27 cellular contexts compared by ENCODE assay signal in genomic region chr2:233979748-233980147, GRCh38.
A peak's percentile ranks its signal among the peaks of the same experiment; 100 is the strongest.
DNase-seq lines count a peak whose midpoint lies in the region; ATAC-seq and TF ChIP-seq lines count a peak whose summit lies in the region.
"Had no signal": no experiment of that assay in that cellular context is flagged by ENCODE, and none has a peak within 500 bp of the region (broad histone marks: within the 10 kb centered on the region; RNA-seq: fewer than 3 reads in every experiment).

No MANE protein-coding gene starts in this region.

- peak overlapping the region; percentile 23 for H3K4me2 ChIP-seq in smooth muscle cell

- no peak overlapping the region for H3K9ac ChIP-seq in smooth muscle cell (ENCODE audit: low read depth)

- no peaks in the 10 kb centered on the region for H3K9me3 Mint-ChIP-seq in activated naive CD4-positive, alpha-beta T cell treated with anti-CD3 and anti-CD28 coated beads, Interleukin-2, amount 50 U/mL, for 72 hours
- H3K9me3 Mint-ChIP-seq: activated CD4-positive, alpha-beta T cell treated with anti-CD3 and anti-CD28 coated beads, Interleukin-2, amount 10 ng/mL, durations not matched to agents 7 days and 5 days; activated naive CD4-positive, alpha-beta T cell treated with anti-CD3 and anti-CD28 coated beads for 36 hours; activated T-cell treated with anti-CD3 and anti-CD28 coated beads, Interleukin-2, amount 50 U/mL, for 4 hours; T-helper 2 cell treated with Interferon-gamma antibody and Interleukin-4, amounts not matched to agents 5 μg/mL and 100 μg/mL, for 36 hours had no signal

- no peak overlapping the region for H2AFZ ChIP-seq in smooth muscle cell (ENCODE audit: low read depth)

- peaks cover 0 to 6% of the 10 kb centered on the region in 2 donors for H3K36me3 Mint-ChIP-seq in activated naive CD4-positive, alpha-beta T cell treated with anti-CD3 and anti-CD28 coated beads, Interleukin-2, amount 50 U/mL, for 72 hours
- H3K36me3 Mint-ChIP-seq: CD4-positive, alpha-beta memory T cell had no signal

- no peaks in the 10 kb centered on the region for H3K36me3 ChIP-seq in smooth muscle cell (ENCODE audit: low read depth)
- H3K36me3 ChIP-seq: cardiac muscle cell, tibial nerve had no signal

- ATAC-seq in activated naive CD4-positive, alpha-beta T cell treated with anti-CD3 and anti-CD28 coated beads, Interleukin-2, amount 50 U/mL, for 72 hours: peak; percentile 40 to 54
- ATAC-seq in HG02973 (IDR thresholded peaks at IDR 0.05; ENCODE audit: unreplicated experiment) (no peak), GM18907 (IDR thresholded peaks at IDR 0.05; ENCODE audit: unreplicated experiment) (no peak)
- ATAC-seq: left cardiac atrium, Right ventricle myocardium inferior had no signal

- 67% methylated on average over 4 of the region's 4 CpGs for WGBS in smooth muscle cell (ENCODE audit: low lambda C conversion rate)

- H3K79me2 ChIP-seq in smooth muscle cell (ENCODE audit: low read depth): no peaks in the 10 kb centered on the region

- no peak for DNase-seq in activated naive CD4-positive, alpha-beta T cell treated with anti-CD3 and anti-CD28 coated beads, Interleukin-2, amount 50 U/mL, for 72 hours (ENCODE audit: low spot score in 2 of 2)
- DNase-seq in activated naive CD4-positive, alpha-beta T cell treated with anti-CD3 and anti-CD28 coated beads, Interleukin-2, amount 50 U/mL, for 16 hours: no peak
- DNase-seq in LHCN-M2 (ENCODE audit: low read depth) (peak; percentile 62), amniotic epithelial cell (ENCODE audit: low read depth) (peak; percentile 10), smooth muscle cell (lab: John Stamatoyannopoulos, UW; ENCODE audit: unreplicated experiment) (no peak), germinal center (ENCODE audit: low spot score) (no peak)
- DNase-seq: activated CD4-positive, alpha-beta T cell treated with anti-CD3 and anti-CD28 coated beads, Interleukin-2, amount 10 ng/mL, durations not matched to agents 7 days and 5 days; activated naive CD4-positive, alpha-beta T cell treated with anti-CD3 and anti-CD28 coated beads for 36 hours; activated T-cell treated with anti-CD3 and anti-CD28 coated beads, Interleukin-2, amount 50 U/mL, for 4 hours; aorta; CD4-positive, alpha-beta memory T cell; cortex of kidney; DMS 273 treated with DMSO at 0.1 percent for 48 hours; foreskin melanocyte; Karpas-422; left cardiac atrium; NCI-H146; NCI-H446; NCI-H774; nucleus accumbens had no signal

- H3F3A ChIP-seq in smooth muscle cell (ENCODE audit: low read depth): peaks cover 7% of the 10 kb centered on the region

- no peak for TF ChIP-seq CTCF in smooth muscle cell (IDR thresholded peaks at IDR 0.05; ENCODE audit: borderline replicate concordance, insufficient read depth, poor library complexity, severe bottlenecking)

- H3K27ac Mint-ChIP-seq in activated naive CD4-positive, alpha-beta T cell treated with anti-CD3 and anti-CD28 coated beads, Interleukin-2, amount 50 U/mL, for 72 hours: peak overlapping the region in 1 of 2 donors; percentile 25
- H3K27ac Mint-ChIP-seq: activated CD4-positive, alpha-beta T cell treated with anti-CD3 and anti-CD28 coated beads, Interleukin-2, amount 10 ng/mL, durations not matched to agents 7 days and 5 days; activated naive CD4-positive, alpha-beta T cell treated with anti-CD3 and anti-CD28 coated beads for 36 hours; T-helper 2 cell treated with Interferon-gamma antibody and Interleukin-4, amounts not matched to agents 5 μg/mL and 100 μg/mL, for 36 hours had no signal

- H4K20me1 ChIP-seq in smooth muscle cell (ENCODE audit: low read depth): no peaks in the 10 kb centered on the region

- H3K9me3 ChIP-seq in smooth muscle cell (replicated peaks; ENCODE audit: low read depth): no peaks in the 10 kb centered on the region
- H3K9me3 ChIP-seq: tibial nerve had no signal

- H3K27ac ChIP-seq in smooth muscle cell (ENCODE audit: low read depth): no peak overlapping the region
- H3K27ac ChIP-seq: cardiac muscle cell, tibial nerve had no signal

- H3K4me3 ChIP-seq in smooth muscle cell: no peak overlapping the region
- H3K4me3 ChIP-seq: cardiac muscle cell, skin epidermis, tibial nerve had no signal

- peaks cover 4% of the 10 kb centered on the region for H3K4me1 ChIP-seq in smooth muscle cell (ENCODE audit: low read depth)

- H3K27me3 ChIP-seq in smooth muscle cell (ENCODE audit: low read depth): no peaks in the 10 kb centered on the region
- H3K27me3 ChIP-seq: cardiac muscle cell, tibial nerve had no signal

Comparison
In these comparisons a context has a peak if more than half of its experiments do, and no peak if none do; other contexts are left out.
1. ATAC-seq: peak in activated naive CD4-positive, alpha-beta T cell treated with anti-CD3 and anti-CD28 coated beads, Interleukin-2, amount 50 U/mL, for 72 hours (2 of 2); none in HG02973 (single experiment) and GM18907 (single experiment).
2. DNase-seq: peak in LHCN-M2 (single experiment) and amniotic epithelial cell (single experiment); none in activated naive CD4-positive, alpha-beta T cell treated with anti-CD3 and anti-CD28 coated beads, Interleukin-2, amount 50 U/mL, for 72 hours (0 of 2), activated naive CD4-positive, alpha-beta T cell treated with anti-CD3 and anti-CD28 coated beads, Interleukin-2, amount 50 U/mL, for 16 hours (single experiment), smooth muscle cell (single experiment) and germinal center (single experiment).